ENCODE assay signal across 8 cellular contexts in genomic region chr4:78939667-78940008, GRCh38. TPM values are rescaled to one million over a fixed set of nuclear protein-coding genes. Genes with fewer than 3 reads are reported as not detected.
DNase-seq lines count a peak whose midpoint lies in the region; ATAC-seq and TF ChIP-seq lines count a peak whose summit lies in the region.

No MANE protein-coding gene starts in this region.

- TF ChIP-seq CTCF in Panc1 (IDR thresholded peaks at IDR 0.05) (no peak), fibroblast of pulmonary artery (IDR thresholded peaks at IDR 0.05; ENCODE audit: low read length, missing control alignments) (no peak), gastrocnemius medialis (IDR thresholded peaks at IDR 0.05 in 4 of 5, conservative IDR thresholded peaks at IDR 0.05 in 1 of 5) (no peak)

- DNase-seq in NCI-H1694 treated with DMSO at 0.1 percent for 48 hours (lab: John Stamatoyannopoulos, UW) (peak; percentile 60), NCI-H1694 (lab: John Stamatoyannopoulos, UW) (no peak), Panc1 (ENCODE audit: low read depth, low spot score) (no peak), fibroblast of pulmonary artery (ENCODE audit: low read depth) (no peak), gastrocnemius medialis (no peak), T1000 (lab: John Stamatoyannopoulos, UW) (no peak)
- DNase-seq in stimulated activated CD4-positive, alpha-beta T cell treated with anti-CD3 and anti-CD28 coated beads, Interleukin-2, amount 100 ng/mL, for 48 hours: no peak

- H3K27ac ChIP-seq in Panc1 (ENCODE audit: low read length) (peak overlapping the region; percentile 83), gastrocnemius medialis (peak overlapping the region; percentile 56 to 78 (median 66))

- H3K27me3 ChIP-seq in Panc1 (ENCODE audit: control insufficient read depth, insufficient read depth, low read length) (no peaks in the 10 kb centered on the region), gastrocnemius medialis (no peaks in the 10 kb centered on the region)

- H3K9me3 ChIP-seq in Panc1 (ENCODE audit: control insufficient read depth, insufficient read depth, low read depth, low read length) (no peaks in the 10 kb centered on the region), gastrocnemius medialis (no peaks in the 10 kb centered on the region)

- H3K36me3 ChIP-seq in Panc1 (ENCODE audit: control insufficient read depth, insufficient read depth, low read length): no peaks in the 10 kb centered on the region
- no peaks in the 10 kb centered on the region for H3K36me3 ChIP-seq in gastrocnemius medialis

- ATAC-seq in HG02610 (IDR thresholded peaks at IDR 0.05; ENCODE audit: unreplicated experiment) (peak; percentile 7), Panc1 (no peak), gastrocnemius medialis (peak; percentile 4 to 27)

- in situ Hi-C loops in Panc1 (cut with HindIII; ENCODE audit: low pct_unique_long_range_greater_than_20kb, low sequenced_read_pairs): no loop called here
- in situ Hi-C loops in gastrocnemius medialis (cut with MboI; ENCODE audit: low sequenced_read_pairs in 4 of 4): loop anchor here in 1 of 4 donors (10.0 kb wide), 1 partner anchor 1275 kb away; no protein-coding TSS in a partner anchor

- no peaks in the 10 kb centered on the region; the same call in 1 of the 2 replicates for H3K4me1 ChIP-seq in Panc1 (ENCODE audit: control insufficient read depth, insufficient read depth, low read length)
- H3K4me1 ChIP-seq in gastrocnemius medialis: peaks cover 0 to 10% of the 10 kb centered on the region in 2 donors

- POLR2A ChIA-PET in Panc1 (lab: Charles Lee): interaction anchor here (0.6 kb wide), 1 partner anchor 893 kb away, joined by 10 read pairs; no protein-coding TSS in a partner anchor

- intact Hi-C loops in Panc1 (cut with micrococcal nuclease; ENCODE audit: unreplicated experiment): no loop called here
- intact Hi-C loops in gastrocnemius medialis (cut with DNase I; ENCODE audit: low total_unique reads): no loop called here

- CTCF ChIA-PET in Panc1 (lab: Charles Lee): no interaction called here

- no peak for TF ChIP-seq POLR2A in gastrocnemius medialis (IDR thresholded peaks at IDR 0.05)

- H3K4me3 ChIP-seq in Panc1 (ENCODE audit: low read depth in 2 of 2, low read length in 2 of 2): peak overlapping the region; percentile 67 to 71
- H3K4me3 ChIP-seq in fibroblast of pulmonary artery (replicated peaks; ENCODE audit: low read depth, low read length): peak overlapping the region; percentile 75
- H3K4me3 ChIP-seq in gastrocnemius medialis: peak overlapping the region; percentile 69 to 95 (median 78)

- no TSS peak for BruUV-seq in Panc1 (replicated peaks; lab: Mats Ljungman, UMichigan)

RNA-seq across cellular contexts. Expression of gene PAQR3, which starts 0.4 kb away (rescaled TPM):
- total RNA-seq in Panc1 (2021; ENCODE audit: unreplicated experiment) (17.3 TPM), gastrocnemius medialis (10 to 100 TPM in 2 of 4 donors, 1 to 10 TPM in 2; 4.2 to 12.4 (median 10.6) TPM)
- polyA plus RNA-seq in Panc1 (2012; ENCODE audit: insufficient read length): 9.6 TPM
